Comparison of ENCODE assay signal across 8 cellular contexts in the genomic region with DNA sequence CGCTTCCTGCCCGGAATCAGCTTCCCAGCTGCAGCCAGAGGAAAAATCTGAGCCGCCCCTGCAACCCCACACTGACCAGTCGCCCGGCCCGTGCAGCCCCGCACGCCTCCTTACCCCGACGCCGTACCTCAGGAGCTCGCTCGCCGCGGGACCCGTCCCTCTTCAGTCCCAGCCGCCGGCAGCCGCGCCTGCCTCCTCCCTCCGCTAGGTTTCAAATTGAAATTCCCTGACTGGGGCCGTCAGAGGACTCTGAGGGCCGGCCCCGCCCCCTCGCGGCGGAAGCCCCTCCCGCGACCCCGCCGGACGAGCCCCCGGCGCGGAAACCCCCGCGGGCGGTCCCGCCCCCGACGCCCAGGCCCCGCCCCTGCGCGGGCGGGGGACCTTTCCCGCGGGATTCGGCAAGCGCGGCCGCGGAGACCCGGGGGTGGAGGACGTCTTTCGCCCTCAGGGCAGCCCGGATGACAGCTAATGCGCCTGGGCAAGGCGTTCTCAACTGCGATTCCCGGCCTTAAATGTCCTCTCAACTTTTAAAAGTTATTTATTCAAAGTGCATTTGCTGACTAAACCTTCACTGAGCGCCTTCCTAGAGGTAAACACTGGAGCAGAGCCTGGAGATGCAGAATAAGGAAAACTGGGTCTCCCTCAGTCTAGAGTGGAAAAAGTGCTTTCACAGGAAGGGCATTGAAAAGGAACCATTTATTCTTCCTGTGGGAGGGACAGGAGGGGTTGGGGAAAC. TPM values are rescaled to one million over a fixed set of nuclear protein-coding genes. Genes with fewer than 3 reads are reported as not detected.
DNase-seq lines count a peak whose midpoint lies in the region; ATAC-seq and TF ChIP-seq lines count a peak whose summit lies in the region.

TSS of gene EPB41L2 (minus strand) at position 218 of the 736 bp plus-strand sequence. CDS start 106,760 bp downstream, outside the sequence.

- H3K9me3 Mint-ChIP-seq in endothelial cell (ENCODE audit: unreplicated experiment), result no peaks in the 10 kb centered on the region

- peak within 1 kb of the TSS; percentile 87 for H3K27ac Mint-ChIP-seq in endothelial cell (ENCODE audit: unreplicated experiment)

- peaks cover 38% of the 10 kb centered on the region for H3K4me1 Mint-ChIP-seq in endothelial cell (ENCODE audit: unreplicated experiment)

- H3K36me3 Mint-ChIP-seq in endothelial cell (ENCODE audit: low read depth, unreplicated experiment), result peaks cover 9% of the 10 kb centered on the region

- ATAC-seq in GM18909 (IDR thresholded peaks at IDR 0.05; ENCODE audit: poor library complexity, unreplicated experiment) (peak; percentile 86), HG03159 (IDR thresholded peaks at IDR 0.05; ENCODE audit: unreplicated experiment) (peak; percentile 74)

- peak within 1 kb of the TSS; percentile 91 for H3K4me3 ChIP-seq in AG10803 (ENCODE audit: low read length)

- peaks cover 9% of the 10 kb centered on the region for H3K27me3 Mint-ChIP-seq in endothelial cell (ENCODE audit: unreplicated experiment)

- H3K4me3 Mint-ChIP-seq in endothelial cell (ENCODE audit: unreplicated experiment), result peak within 1 kb of the TSS; percentile 96

- TF ChIP-seq CTCF in AG10803 (conservative IDR thresholded peaks at IDR 0.05; ENCODE audit: low read length) (peak; percentile 11; the same call in 1 of the 2 replicates), endothelial cell (IDR thresholded peaks at IDR 0.05; ENCODE audit: unreplicated experiment) (no peak)

- DNase-seq in AG10803 (ENCODE audit: low read depth) (peak; percentile 87), NOMO-1 treated with dmso at 0.1 percent for 144 hours (lab: John Stamatoyannopoulos, UW; ENCODE audit: unreplicated experiment) (peak; percentile 2), endothelial cell (ENCODE audit: low spot score) (peak; percentile 97), midbrain (lab: John Stamatoyannopoulos, UW) (peak; percentile 92)
- peak; percentile 86 for DNase-seq in activated CD8-positive, alpha-beta memory T cell treated with anti-CD3 and anti-CD28 coated beads, Interleukin-2, amount 50 U/mL, for 4 hours
- peak; percentile 59 to 60 for DNase-seq in stimulated activated CD8-positive, alpha-beta memory T cell treated with anti-CD3 and anti-CD28 coated beads, Interleukin-2, amount 100 ng/mL, for 1 hour (ENCODE audit: low read depth in 2 of 2)

RNA-seq across cellular contexts. Expression of gene EPB41L2, which starts in this region (rescaled TPM):
- total RNA-seq in endothelial cell (ENCODE audit: unreplicated experiment), result 314 TPM

Comparison
In these comparisons a context has a peak if more than half of its experiments do, and no peak if none do; other contexts are left out.
1. Peak in every context shown above with its lines: DNase-seq, ATAC-seq and H3K4me3 ChIP-seq.
2. DNase-seq: peak in every context shown above with its lines; median percentile 97 in endothelial cell; 92 in midbrain; 87 in AG10803; 86 in activated CD8-positive, alpha-beta memory T cell treated with anti-CD3 and anti-CD28 coated beads, Interleukin-2, amount 50 U/mL, for 4 hours; 60 in stimulated activated CD8-positive, alpha-beta memory T cell treated with anti-CD3 and anti-CD28 coated beads, Interleukin-2, amount 100 ng/mL, for 1 hour; 2 in NOMO-1 treated with dmso at 0.1 percent for 144 hours.